ENCODE assay signal across 8 cellular contexts in the genomic region with DNA sequence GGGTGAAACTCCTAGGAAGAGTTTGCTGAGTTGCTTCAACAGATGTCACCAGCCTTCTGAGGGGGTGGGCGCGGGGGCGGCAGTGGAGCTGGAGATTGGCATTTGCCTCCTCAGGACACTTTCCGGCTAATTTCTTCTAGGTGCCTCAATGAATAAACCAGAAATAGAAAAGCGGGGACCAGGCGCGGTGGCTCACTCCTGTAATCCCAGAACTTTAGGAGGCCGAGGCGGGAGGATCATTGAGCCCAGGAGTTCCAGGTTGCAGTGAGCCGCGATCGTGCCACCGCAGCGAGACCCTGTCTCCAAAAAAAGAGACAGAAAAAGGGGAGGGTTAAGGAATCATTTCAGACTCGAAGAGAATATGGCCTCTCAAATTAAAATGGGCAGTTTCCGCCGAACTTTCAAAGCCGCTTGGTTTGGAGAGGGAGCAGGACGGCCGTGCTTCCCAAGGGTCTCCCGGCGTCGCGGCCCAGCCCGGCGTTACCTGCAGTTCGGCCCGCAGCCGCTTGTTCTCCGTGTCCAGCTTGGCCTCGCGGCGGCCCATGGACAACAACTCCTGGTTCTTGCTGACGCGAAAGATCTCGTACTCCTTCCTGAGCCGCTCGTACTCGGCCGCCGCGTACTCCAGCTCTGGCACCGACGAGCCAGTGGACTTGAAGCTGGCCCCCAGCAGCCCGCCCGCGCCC. TPM values are rescaled to one million over a fixed set of nuclear protein-coding genes. Genes with fewer than 3 reads are reported as not detected.
DNase-seq lines count a peak whose midpoint lies in the region; ATAC-seq and TF ChIP-seq lines count a peak whose summit lies in the region.

No MANE protein-coding gene starts in this region.

- peak overlapping the region; percentile 74 for H3K4me3 ChIP-seq in HFF-Myc (replicated peaks; ENCODE audit: low read depth, low read length)
- peak overlapping the region; percentile 80 for H3K4me3 ChIP-seq in neuron (ENCODE audit: low read length)

- H3K27me3 ChIP-seq in foreskin keratinocyte (no peaks in the 10 kb centered on the region), neuron (ENCODE audit: insufficient read depth, low read length) (no peaks in the 10 kb centered on the region)

- no peaks in the 10 kb centered on the region for H3K9me3 Mint-ChIP-seq in activated T-helper 2 cell treated with anti-CD3 and anti-CD28 coated beads, Interferon-gamma antibody, Interleukin-2, Interleukin-4, amounts not matched to agents 10 μg/mL and 5 μg/mL and 100 μg/mL, durations not matched to agents 14 hours and 24 hours and 36 hours

- TF ChIP-seq CTCF in HFF-Myc (IDR thresholded peaks at IDR 0.05; ENCODE audit: low read depth, low read length, missing control alignments) = no peak
- no peak for TF ChIP-seq CTCF in foreskin keratinocyte (conservative IDR thresholded peaks at IDR 0.05)

- peak overlapping the region; percentile 85 for H3K27ac Mint-ChIP-seq in activated T-helper 2 cell treated with anti-CD3 and anti-CD28 coated beads, Interferon-gamma antibody, Interleukin-2, Interleukin-4, amounts not matched to agents 10 μg/mL and 5 μg/mL and 100 μg/mL, durations not matched to agents 14 hours and 24 hours and 36 hours

- H3K4me3 Mint-ChIP-seq in activated T-helper 2 cell treated with anti-CD3 and anti-CD28 coated beads, Interferon-gamma antibody, Interleukin-2, Interleukin-4, amounts not matched to agents 10 μg/mL and 5 μg/mL and 100 μg/mL, durations not matched to agents 14 hours and 24 hours and 36 hours (ENCODE audit: low read depth) = peak overlapping the region; percentile 91

- H3K4me1 Mint-ChIP-seq in activated T-helper 2 cell treated with anti-CD3 and anti-CD28 coated beads, Interferon-gamma antibody, Interleukin-2, Interleukin-4, amounts not matched to agents 10 μg/mL and 5 μg/mL and 100 μg/mL, durations not matched to agents 14 hours and 24 hours and 36 hours (ENCODE audit: low read depth) = peaks cover 30% of the 10 kb centered on the region

- peak; percentile 44 for ATAC-seq in foreskin keratinocyte

- peak overlapping the region; percentile 68 for H3K27ac ChIP-seq in foreskin keratinocyte

- H3K27me3 Mint-ChIP-seq in activated T-helper 2 cell treated with anti-CD3 and anti-CD28 coated beads, Interferon-gamma antibody, Interleukin-2, Interleukin-4, amounts not matched to agents 10 μg/mL and 5 μg/mL and 100 μg/mL, durations not matched to agents 14 hours and 24 hours and 36 hours (ENCODE audit: low read depth) = no peaks in the 10 kb centered on the region

- peak overlapping the region; percentile 95 for H2AFZ ChIP-seq in neuron (ENCODE audit: low read depth, low read length)

- DNase-seq in NCI-H1092 treated with DMSO at 0.1 percent for 48 hours (lab: John Stamatoyannopoulos, UW) (peak; percentile 43), NCI-H1092 (lab: John Stamatoyannopoulos, UW) (no peak), HFF-Myc (ENCODE audit: extremely low read depth, low read depth) (no peak), NCI-H226 (peak; percentile 32), foreskin keratinocyte (peak in 1 of 2 donors; percentile 35), NAMALWA (ENCODE audit: low spot score) (no peak)
- DNase-seq in activated T-helper 2 cell treated with anti-CD3 and anti-CD28 coated beads, Interferon-gamma antibody, Interleukin-2, Interleukin-4, amounts not matched to agents 10 μg/mL and 5 μg/mL and 100 μg/mL, durations not matched to agents 14 hours and 24 hours and 36 hours (ENCODE audit: low spot score) = no peak

- no peaks in the 10 kb centered on the region for H3K9me3 ChIP-seq in neuron (ENCODE audit: low read length)

- intact Hi-C loops in activated T-helper 2 cell treated with anti-CD3 and anti-CD28 coated beads, Interferon-gamma antibody, Interleukin-2, Interleukin-4, amounts not matched to agents 10 μg/mL and 5 μg/mL and 100 μg/mL, durations not matched to agents 14 hours and 24 hours and 36 hours (cut with micrococcal nuclease) = loop anchor here (1.0 to 10.0 kb wide), 7 partner anchors 61 to 1763 kb away; a partner anchor contains a TSS

- peaks cover 19% of the 10 kb centered on the region for H3K36me3 Mint-ChIP-seq in activated T-helper 2 cell treated with anti-CD3 and anti-CD28 coated beads, Interferon-gamma antibody, Interleukin-2, Interleukin-4, amounts not matched to agents 10 μg/mL and 5 μg/mL and 100 μg/mL, durations not matched to agents 14 hours and 24 hours and 36 hours (ENCODE audit: low read depth)

- H3K4me1 ChIP-seq in foreskin keratinocyte = peaks cover 16% of the 10 kb centered on the region
- peaks cover 17% of the 10 kb centered on the region for H3K4me1 ChIP-seq in neuron (ENCODE audit: insufficient read depth, low read length)

- peaks cover 13% of the 10 kb centered on the region for H3K36me3 ChIP-seq in neuron (ENCODE audit: insufficient read depth, low read length)

RNA-seq across cellular contexts. Expression of a gene that starts 0.6 kb away (rescaled TPM):
- 16.1 and 20.5 TPM in 2 replicates for total RNA-seq in activated T-helper 2 cell treated with anti-CD3 and anti-CD28 coated beads, Interferon-gamma antibody, Interleukin-2, Interleukin-4, amounts not matched to agents 10 μg/mL and 5 μg/mL and 100 μg/mL, durations not matched to agents 14 hours and 24 hours and 36 hours
- total RNA-seq in foreskin keratinocyte = 12.7 and 12.8 TPM in 2 replicates
- 3.4 and 4.2 TPM in 2 replicates for polyA plus RNA-seq in foreskin keratinocyte

Comparison
In these comparisons a context has a peak if more than half of its experiments do, and no peak if none do; other contexts are left out.
1. DNase-seq: peak in NCI-H1092 treated with DMSO at 0.1 percent for 48 hours (single experiment) and NCI-H226 (single experiment); none in NCI-H1092 (single experiment), HFF-Myc (single experiment), activated T-helper 2 cell treated with anti-CD3 and anti-CD28 coated beads, Interferon-gamma antibody, Interleukin-2, Interleukin-4, amounts not matched to agents 10 μg/mL and 5 μg/mL and 100 μg/mL, durations not matched to agents 14 hours and 24 hours and 36 hours (single experiment) and NAMALWA (single experiment).